In the genomic region with DNA sequence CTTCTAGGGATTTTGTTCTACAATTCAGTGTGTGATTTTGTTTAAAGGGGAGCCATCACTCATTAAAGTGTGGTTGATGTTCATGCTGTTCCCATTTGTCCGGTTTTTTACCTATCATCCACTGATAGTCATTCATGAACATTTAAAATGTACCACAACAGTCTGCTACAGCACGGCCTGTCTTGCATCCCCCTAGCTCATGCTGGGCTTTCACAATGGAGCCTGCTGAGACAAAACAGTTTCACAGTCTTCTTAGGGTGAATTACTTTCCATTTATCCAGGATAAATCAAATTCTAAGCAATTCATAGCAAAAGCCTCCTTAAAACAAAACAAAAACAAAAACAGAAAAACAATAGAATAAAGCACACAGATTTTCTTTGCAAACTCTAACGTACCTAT, we compare ENCODE assay signal across 35 cellular contexts.
"Had no signal": no experiment of that assay in that cellular context is flagged by ENCODE, and none has a peak within 500 bp of the region (broad histone marks: within the 10 kb centered on the region; RNA-seq: fewer than 3 reads in every experiment).

No MANE protein-coding gene starts in this region.

- H3K36me3 Mint-ChIP-seq: activated CD4-positive, alpha-beta memory T cell treated with anti-CD3 and anti-CD28 coated beads for 36 hours; activated CD8-positive, alpha-beta memory T cell treated with anti-CD3 and anti-CD28 coated beads, Interleukin-2, amount 10 ng/mL, durations not matched to agents 7 days and 5 days; activated naive CD4-positive, alpha-beta T cell treated with anti-CD3 and anti-CD28 coated beads, Interleukin-2, amount 50 U/mL, for 24 hours; activated naive CD8-positive, alpha-beta T cell treated with anti-CD3 and anti-CD28 coated beads for 36 hours had no signal

- H3K9me3 ChIP-seq: adrenal gland, body of pancreas, breast epithelium, colonic mucosa had no signal

- DNase-seq: activated CD4-positive, alpha-beta memory T cell treated with anti-CD3 and anti-CD28 coated beads for 36 hours; activated CD4-positive, alpha-beta T cell treated with anti-CD3 and anti-CD28 coated beads for 36 hours; activated CD4-positive, alpha-beta T cell treated with anti-CD3 and anti-CD28 coated beads, Interleukin-2, amount 10 ng/mL, durations not matched to agents 24 days and 14 days; activated CD4-positive, CD25-positive, alpha-beta regulatory T cell; activated CD4-positive, CD25-positive, alpha-beta regulatory T cell treated with anti-CD3 and anti-CD28 coated beads, Interleukin-2, amount 50 U/mL, for 72 hours; activated CD8-positive, alpha-beta memory T cell treated with anti-CD3 and anti-CD28 coated beads, Interleukin-2, amount 10 ng/mL, durations not matched to agents 7 days and 5 days; activated CD8-positive, alpha-beta memory T cell treated with anti-CD3 and anti-CD28 coated beads, Interleukin-2, amount 50 U/mL, for 4 hours; activated CD8-positive, alpha-beta T cell treated with anti-CD3 and anti-CD28 coated beads, Interleukin-2, amount 10 ng/mL, durations not matched to agents 7 days and 5 days; activated effector memory CD4-positive, alpha-beta T cell treated with anti-CD3 and anti-CD28 coated beads, Interleukin-2, amount 50 U/mL, for 16 hours; activated naive CD4-positive, alpha-beta T cell treated with anti-CD3 and anti-CD28 coated beads for 36 hours; activated naive CD8-positive, alpha-beta T cell treated with anti-CD3 and anti-CD28 coated beads for 36 hours; activated naive CD8-positive, alpha-beta T cell treated with anti-CD3 and anti-CD28 coated beads, Interleukin-2, amount 50 U/mL, for 24 hours; activated T-cell treated with anti-CD3 and anti-CD28 coated beads, Interleukin-2, amount 50 U/mL, for 1 hour; activated T-cell treated with anti-CD3 and anti-CD28 coated beads, Interleukin-2, amount 50 U/mL, for 48 hours; adrenal gland; amygdala; aorta; body of pancreas; central memory CD4-positive, alpha-beta T cell; cerebellar nuclear complex; colonic mucosa; effector CD8-positive, alpha-beta T cell; foreskin fibroblast; head of caudate nucleus; T-helper 17 cell; T1000; WERI-Rb-1 had no signal

- H3K27ac Mint-ChIP-seq: activated CD4-positive, alpha-beta memory T cell treated with anti-CD3 and anti-CD28 coated beads for 36 hours; activated CD4-positive, alpha-beta T cell treated with anti-CD3 and anti-CD28 coated beads for 36 hours; activated CD4-positive, alpha-beta T cell treated with anti-CD3 and anti-CD28 coated beads, Interleukin-2, amount 10 ng/mL, durations not matched to agents 24 days and 14 days; activated CD8-positive, alpha-beta memory T cell treated with anti-CD3 and anti-CD28 coated beads, Interleukin-2, amount 10 ng/mL, durations not matched to agents 7 days and 5 days; activated CD8-positive, alpha-beta T cell treated with anti-CD3 and anti-CD28 coated beads, Interleukin-2, amount 10 ng/mL, durations not matched to agents 7 days and 5 days; activated naive CD4-positive, alpha-beta T cell treated with anti-CD3 and anti-CD28 coated beads for 36 hours; activated naive CD4-positive, alpha-beta T cell treated with anti-CD3 and anti-CD28 coated beads, Interleukin-2, amount 50 U/mL, for 24 hours; activated naive CD8-positive, alpha-beta T cell treated with anti-CD3 and anti-CD28 coated beads for 36 hours; activated naive CD8-positive, alpha-beta T cell treated with anti-CD3 and anti-CD28 coated beads, Interleukin-2, amount 50 U/mL, for 24 hours; activated T-helper 1 cell treated with anti-CD3 and anti-CD28 coated beads, Interleukin-12 subunit alpha, Interleukin-12 subunit beta, Interleukin-2, Interleukin-4 antibody, amounts not matched to agents 30 ng/mL and 10 ng/mL and 1 ng/mL, durations not matched to agents 14 hours and 24 hours and 36 hours; activated T-helper 2 cell treated with anti-CD3 and anti-CD28 coated beads, Interferon-gamma antibody, Interleukin-2, Interleukin-4, amounts not matched to agents 10 μg/mL and 5 μg/mL and 100 μg/mL, durations not matched to agents 14 hours and 24 hours and 36 hours; T-helper 17 cell; T-helper 2 cell treated with Interferon-gamma antibody and Interleukin-4, amounts not matched to agents 5 μg/mL and 100 μg/mL, for 36 hours had no signal

- H3K36me3 ChIP-seq: adrenal gland, breast epithelium, cardiac muscle cell, colonic mucosa, WERI-Rb-1 had no signal

- H3K27ac ChIP-seq: adrenal gland, body of pancreas, breast epithelium, cardiac muscle cell, colonic mucosa, WERI-Rb-1 had no signal

- H3K27me3 ChIP-seq: adrenal gland, body of pancreas, breast epithelium, cardiac muscle cell, colonic mucosa had no signal

- FAIRE-seq: frontal cortex had no signal

- H3K4me1 ChIP-seq: adrenal gland, body of pancreas, breast epithelium, colonic mucosa had no signal

- H3K4me3 ChIP-seq: adrenal gland, body of pancreas, breast epithelium, cardiac muscle cell, colonic mucosa had no signal

- H3K9me3 Mint-ChIP-seq: activated CD4-positive, alpha-beta memory T cell treated with anti-CD3 and anti-CD28 coated beads for 36 hours; activated CD4-positive, alpha-beta T cell treated with anti-CD3 and anti-CD28 coated beads, Interleukin-2, amount 10 ng/mL, durations not matched to agents 24 days and 14 days; activated naive CD4-positive, alpha-beta T cell treated with anti-CD3 and anti-CD28 coated beads for 36 hours; activated naive CD4-positive, alpha-beta T cell treated with anti-CD3 and anti-CD28 coated beads, Interleukin-2, amount 50 U/mL, for 24 hours; activated naive CD8-positive, alpha-beta T cell treated with anti-CD3 and anti-CD28 coated beads for 36 hours; activated naive CD8-positive, alpha-beta T cell treated with anti-CD3 and anti-CD28 coated beads, Interleukin-2, amount 50 U/mL, for 24 hours; activated T-helper 1 cell treated with anti-CD3 and anti-CD28 coated beads, Interleukin-12 subunit alpha, Interleukin-12 subunit beta, Interleukin-2, Interleukin-4 antibody, amounts not matched to agents 30 ng/mL and 10 ng/mL and 1 ng/mL, durations not matched to agents 14 hours and 24 hours and 36 hours; activated T-helper 2 cell treated with anti-CD3 and anti-CD28 coated beads, Interferon-gamma antibody, Interleukin-2, Interleukin-4, amounts not matched to agents 10 μg/mL and 5 μg/mL and 100 μg/mL, durations not matched to agents 14 hours and 24 hours and 36 hours; T-helper 2 cell treated with Interferon-gamma antibody and Interleukin-4, amounts not matched to agents 5 μg/mL and 100 μg/mL, for 36 hours had no signal

- ATAC-seq: activated CD4-positive, alpha-beta T cell treated with anti-CD3 and anti-CD28 coated beads for 36 hours; activated CD8-positive, alpha-beta memory T cell treated with anti-CD3 and anti-CD28 coated beads, Interleukin-2, amount 10 ng/mL, durations not matched to agents 7 days and 5 days; activated CD8-positive, alpha-beta T cell treated with anti-CD3 and anti-CD28 coated beads, Interleukin-2, amount 10 ng/mL, durations not matched to agents 7 days and 5 days; activated naive CD8-positive, alpha-beta T cell treated with anti-CD3 and anti-CD28 coated beads, Interleukin-2, amount 50 U/mL, for 24 hours; body of pancreas; esophagus mucosa; T-helper 17 cell had no signal

- H3K27me3 Mint-ChIP-seq: activated CD4-positive, alpha-beta memory T cell treated with anti-CD3 and anti-CD28 coated beads for 36 hours; activated CD4-positive, alpha-beta T cell treated with anti-CD3 and anti-CD28 coated beads for 36 hours; activated CD4-positive, alpha-beta T cell treated with anti-CD3 and anti-CD28 coated beads, Interleukin-2, amount 10 ng/mL, durations not matched to agents 24 days and 14 days; activated CD8-positive, alpha-beta memory T cell treated with anti-CD3 and anti-CD28 coated beads, Interleukin-2, amount 10 ng/mL, durations not matched to agents 7 days and 5 days; activated naive CD4-positive, alpha-beta T cell treated with anti-CD3 and anti-CD28 coated beads, Interleukin-2, amount 50 U/mL, for 24 hours; activated naive CD8-positive, alpha-beta T cell treated with anti-CD3 and anti-CD28 coated beads for 36 hours; activated naive CD8-positive, alpha-beta T cell treated with anti-CD3 and anti-CD28 coated beads, Interleukin-2, amount 50 U/mL, for 24 hours; T-helper 17 cell had no signal

- H3K4me1 Mint-ChIP-seq: activated CD4-positive, alpha-beta T cell treated with anti-CD3 and anti-CD28 coated beads for 36 hours; activated CD4-positive, alpha-beta T cell treated with anti-CD3 and anti-CD28 coated beads, Interleukin-2, amount 10 ng/mL, durations not matched to agents 24 days and 14 days; activated CD8-positive, alpha-beta memory T cell treated with anti-CD3 and anti-CD28 coated beads, Interleukin-2, amount 10 ng/mL, durations not matched to agents 7 days and 5 days; activated naive CD4-positive, alpha-beta T cell treated with anti-CD3 and anti-CD28 coated beads, Interleukin-2, amount 50 U/mL, for 24 hours; activated naive CD8-positive, alpha-beta T cell treated with anti-CD3 and anti-CD28 coated beads for 36 hours; activated naive CD8-positive, alpha-beta T cell treated with anti-CD3 and anti-CD28 coated beads, Interleukin-2, amount 50 U/mL, for 24 hours; T-helper 17 cell had no signal

- H3K4me3 Mint-ChIP-seq: activated CD4-positive, alpha-beta memory T cell treated with anti-CD3 and anti-CD28 coated beads for 36 hours; activated CD4-positive, alpha-beta T cell treated with anti-CD3 and anti-CD28 coated beads for 36 hours; activated CD4-positive, alpha-beta T cell treated with anti-CD3 and anti-CD28 coated beads, Interleukin-2, amount 10 ng/mL, durations not matched to agents 24 days and 14 days; activated CD8-positive, alpha-beta memory T cell treated with anti-CD3 and anti-CD28 coated beads, Interleukin-2, amount 10 ng/mL, durations not matched to agents 7 days and 5 days; activated CD8-positive, alpha-beta T cell treated with anti-CD3 and anti-CD28 coated beads, Interleukin-2, amount 10 ng/mL, durations not matched to agents 7 days and 5 days; activated naive CD4-positive, alpha-beta T cell treated with anti-CD3 and anti-CD28 coated beads for 36 hours; activated naive CD4-positive, alpha-beta T cell treated with anti-CD3 and anti-CD28 coated beads, Interleukin-2, amount 50 U/mL, for 24 hours; activated naive CD8-positive, alpha-beta T cell treated with anti-CD3 and anti-CD28 coated beads for 36 hours; activated naive CD8-positive, alpha-beta T cell treated with anti-CD3 and anti-CD28 coated beads, Interleukin-2, amount 50 U/mL, for 24 hours; activated T-helper 1 cell treated with anti-CD3 and anti-CD28 coated beads, Interleukin-12 subunit alpha, Interleukin-12 subunit beta, Interleukin-2, Interleukin-4 antibody, amounts not matched to agents 30 ng/mL and 10 ng/mL and 1 ng/mL, durations not matched to agents 14 hours and 24 hours and 36 hours; T-helper 17 cell; T-helper 2 cell treated with Interferon-gamma antibody and Interleukin-4, amounts not matched to agents 5 μg/mL and 100 μg/mL, for 36 hours had no signal
